ENCODE assay signal across 33 cellular contexts in the genomic region with DNA sequence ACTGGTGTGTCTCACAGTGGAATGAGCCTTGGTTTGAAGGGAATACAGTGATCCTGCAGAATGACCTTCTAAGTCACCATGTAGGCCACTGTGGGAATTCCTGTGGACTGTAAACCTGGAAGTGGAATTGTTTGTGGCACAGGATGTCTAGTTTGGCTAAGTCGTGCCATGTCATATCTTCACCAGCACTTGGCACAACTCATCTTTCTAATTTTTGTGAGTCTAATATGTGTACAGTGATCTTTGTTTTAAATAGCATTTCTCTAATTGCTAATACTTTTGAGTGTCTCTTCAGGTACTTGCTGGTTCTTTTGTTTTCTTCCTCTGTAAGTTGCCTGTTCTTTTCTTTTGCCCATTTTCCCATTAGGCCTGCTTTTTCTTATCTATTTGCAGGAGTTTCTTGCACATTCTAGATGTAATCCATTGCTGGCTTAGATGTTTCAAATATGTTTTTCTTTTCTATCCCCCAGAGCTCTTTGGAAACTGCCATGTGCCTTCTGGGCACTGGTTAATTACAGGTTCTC.
DNase-seq lines count a peak whose midpoint lies in the region; ATAC-seq, FAIRE-seq and TF ChIP-seq lines count a peak whose summit lies in the region.
"Had no signal": no experiment of that assay in that cellular context is flagged by ENCODE, and none has a peak within 500 bp of the region (broad histone marks: within the 10 kb centered on the region; RNA-seq: fewer than 3 reads in every experiment).

No MANE protein-coding gene starts in this region.

- TF ChIP-seq EP300 in K562 (IDR thresholded peaks at IDR 0.05; ENCODE audit: low read length): no peak

- no peak for FAIRE-seq in K562 (lab: Jason Lieb, UNC)
- FAIRE-seq: A204.1, A549, D721Med had no signal

- H3K9ac ChIP-seq in BLaER1 (peak overlapping the region; percentile 64; the same call in 1 of the 2 replicates), K562 (ENCODE audit: insufficient read depth in 1 of 2, low read depth in 2 of 2, low read length in 2 of 2) (no peak overlapping the region)
- peak overlapping the region in 2 of 11 experiments; percentile 56 to 67; a peak in 3 of 22 replicates for H3K9ac ChIP-seq in BLaER1 treated with 17β-estradiol and CSF1 and Interleukin-3, amounts not matched to agents 10 nM and 100 nM

- no peak for TF ChIP-seq RAD21 in K562 (CRISPR knock-in tag; conservative IDR thresholded peaks at IDR 0.05 in 1 of 2, IDR thresholded peaks at IDR 0.05 in 1 of 2)

- 75% methylated on average over 1 of the region's 1 CpG for WGBS in K562 (ENCODE audit: insufficient coverage, low coverage, missing lambda C conversion rate)

- no peak for TF ChIP-seq POLR2A in K562 (conservative IDR thresholded peaks at IDR 0.05)

- H3K4me1 ChIP-seq in BLaER1 (peaks cover 98% of the 10 kb centered on the region), HEK293 (ENCODE audit: control insufficient read depth, insufficient read depth, low read length) (no peaks in the 10 kb centered on the region), K562 (replicated peaks in 1 of 2; ENCODE audit: control insufficient read depth in 2 of 2, insufficient read depth in 2 of 2, low read length in 2 of 2) (no peaks in the 10 kb centered on the region; a peak in 1 of 5 replicates)
- peaks cover 23 to 93% (median 63%) of the 10 kb centered on the region in 10 experiments for H3K4me1 ChIP-seq in BLaER1 treated with 17β-estradiol and CSF1 and Interleukin-3, amounts not matched to agents 10 nM and 100 nM
- H3K4me1 ChIP-seq: A549, BE2C, Caco-2 had no signal

- H3K9me1 ChIP-seq in K562 (ENCODE audit: control insufficient read depth, insufficient read depth, low read length): no peaks in the 10 kb centered on the region

- intact Hi-C loops in K562 (cut with micrococcal nuclease): no loop called here

- H3K4me3 ChIP-seq in BLaER1: peak overlapping the region; percentile 45; the same call in 1 of the 2 replicates
- peak overlapping the region in 3 of 10 experiments; percentile 15 to 17 (median 16); a peak in 6 of 20 replicates for H3K4me3 ChIP-seq in BLaER1 treated with 17β-estradiol and CSF1 and Interleukin-3, amounts not matched to agents 10 nM and 100 nM
- H3K4me3 ChIP-seq in HEK293 (ENCODE audit: low read depth, low read length): no peak overlapping the region
- H3K4me3 ChIP-seq in K562: no peak overlapping the region
- H3K4me3 ChIP-seq: A549 had no signal

- no peak for TF ChIP-seq CTCF in HEK293 (tag by site-specific recombination; IDR thresholded peaks at IDR 0.05)
- no peak for TF ChIP-seq CTCF in K562 (IDR thresholded peaks at IDR 0.05 in 2 of 3, conservative IDR thresholded peaks at IDR 0.05 in 1 of 3; ENCODE audit: insufficient read depth in 2 of 3, low read depth in 1 of 3, low read length in 3 of 3)

- H3K79me2 ChIP-seq in K562 (ENCODE audit: control insufficient read depth, insufficient read depth, low read length): no peaks in the 10 kb centered on the region

- POLR2A ChIA-PET in HEK293 (lab: Yijun Ruan, JAX): no interaction called here
- POLR2A ChIA-PET in K562 (lab: Yijun Ruan, JAX): no interaction called here

- no peaks in the 10 kb centered on the region for H3K27me3 ChIP-seq in BLaER1
- H3K27me3 ChIP-seq in BLaER1 treated with 17β-estradiol and CSF1 and Interleukin-3, amounts not matched to agents 10 nM and 100 nM: no peaks in the 10 kb centered on the region
- H3K27me3 ChIP-seq in K562 (ENCODE audit: control insufficient read depth in 2 of 2, insufficient read depth in 2 of 2, low read length in 2 of 2): no peaks in the 10 kb centered on the region
- H3K27me3 ChIP-seq: BE2C had no signal

- BruUV-seq in K562 (replicated peaks; lab: Mats Ljungman, UMichigan): no TSS peak

- H3K9me3 ChIP-seq in BLaER1 (peaks cover 64% of the 10 kb centered on the region), HEK293 (ENCODE audit: control insufficient read depth, insufficient read depth, low read depth, low read length) (no peaks in the 10 kb centered on the region), K562 (replicated peaks; ENCODE audit: control insufficient read depth, insufficient read depth, low read depth, low read length) (peaks cover 9% of the 10 kb centered on the region)
- peaks cover 55 to 81% (median 74%) of the 10 kb centered on the region in 11 experiments for H3K9me3 ChIP-seq in BLaER1 treated with 17β-estradiol and CSF1 and Interleukin-3, amounts not matched to agents 10 nM and 100 nM (replicated peaks in 1 of 11)
- H3K9me3 ChIP-seq: BE2C had no signal

- H3K4me2 ChIP-seq in BLaER1 (peak overlapping the region; percentile 78), K562 (ENCODE audit: insufficient read depth, low read length) (no peak overlapping the region)
- H3K4me2 ChIP-seq in BLaER1 treated with 17β-estradiol and CSF1 and Interleukin-3, amounts not matched to agents 10 nM and 100 nM: peak overlapping the region in 6 of 11 experiments; percentile 69 to 87 (median 74); a peak in 9 of 22 replicates
- H3K4me2 ChIP-seq: A549 had no signal

- H4K20me1 ChIP-seq in BLaER1 (no peaks in the 10 kb centered on the region), K562 (replicated peaks; ENCODE audit: control insufficient read depth, insufficient read depth, low read length) (no peaks in the 10 kb centered on the region)
- H4K20me1 ChIP-seq in BLaER1 treated with 17β-estradiol and CSF1 and Interleukin-3, amounts not matched to agents 10 nM and 100 nM: no peaks in the 10 kb centered on the region

- CTCF ChIA-PET in HEK293 (lab: Yijun Ruan, JAX): no interaction called here
- CTCF ChIA-PET in K562 (lab: Yijun Ruan, JAX; ENCODE audit: low intra/inter-chr PET ratio): no interaction called here

- H3K27ac ChIP-seq in BLaER1 (peak overlapping the region; percentile 93), HEK293 (ENCODE audit: extremely low read depth, low read depth, low read length) (no peak overlapping the region), K562 (ENCODE audit: extremely low read depth, low read depth, low read length) (no peak overlapping the region)
- peak overlapping the region in 6 of 11 experiments; percentile 23 to 94 (median 81); a peak in 8 of 22 replicates for H3K27ac ChIP-seq in BLaER1 treated with 17β-estradiol and CSF1 and Interleukin-3, amounts not matched to agents 10 nM and 100 nM
- H3K27ac ChIP-seq: 22Rv1, A549, C4-2B had no signal

- no peak overlapping the region for H2AFZ ChIP-seq in K562 (ENCODE audit: low read depth, low read length)

- DNase-seq in K562 (ENCODE audit: extremely low read depth in 1 of 4, low spot score in 3 of 4) (no peak), NOMO-1 treated with DMSO at 0.1 percent for 48 hours (lab: John Stamatoyannopoulos, UW; ENCODE audit: unreplicated experiment) (no peak), GF-D8 (lab: John Stamatoyannopoulos, UW) (no peak)
- DNase-seq in activated effector memory CD4-positive, alpha-beta T cell treated with anti-CD3 and anti-CD28 coated beads, Interleukin-2, amount 50 U/mL, for 16 hours: no peak
- DNase-seq: 8988T; ACHN; AML-193; BE2C; C1 segment of cervical spinal cord; Caco-2; Calu3; CD4-positive, alpha-beta memory T cell; CD4-positive, alpha-beta T cell; CD4-positive, CD25-positive, alpha-beta regulatory T cell; CD8-positive, alpha-beta memory T cell; CD8-positive, alpha-beta T cell; COR-L47; DMS 273 treated with DMSO at 0.1 percent for 48 hours; DMS153; DMS53; DMS79; DMS79 treated with DMSO at 0.1 percent for 48 hours; DND-41; EL had no signal

- ATAC-seq in K562 (no peak), HG02571 (IDR thresholded peaks at IDR 0.05; ENCODE audit: unreplicated experiment) (no peak)
- ATAC-seq: A549; CD8-positive, alpha-beta T cell had no signal

- in situ Hi-C loops in K562 (cut with MboI): no loop called here

- peaks cover 60% of the 10 kb centered on the region for H3K36me3 ChIP-seq in BLaER1
- H3K36me3 ChIP-seq in BLaER1 treated with 17β-estradiol and CSF1 and Interleukin-3, amounts not matched to agents 10 nM and 100 nM: peaks cover 10 to 58% (median 45%) of the 10 kb centered on the region in 11 experiments; a peak in 18 of 22 replicates
- H3K36me3 ChIP-seq in HEK293 (ENCODE audit: control insufficient read depth in 2 of 2, insufficient read depth in 1 of 2, low read length in 2 of 2): peaks cover 0 to 2% of the 10 kb centered on the region in 2 experiments; a peak in 1 of 3 replicates
- H3K36me3 ChIP-seq in K562 (ENCODE audit: control insufficient read depth, insufficient read depth, low read length): peaks cover 4% of the 10 kb centered on the region; the same call in 1 of the 3 replicates
- H3K36me3 ChIP-seq: BE2C had no signal

TF ChIP-seq in HEK293, 187 proteins besides CTCF, POLR2A, EP300 and RAD21 (continues in another document):
- peak; percentile 99 for TF ChIP-seq ZNF184 (tag by site-specific recombination; IDR thresholded peaks at IDR 0.05)

TF ChIP-seq in K562, 482 proteins besides CTCF, POLR2A, EP300 and RAD21 (continues in another document):
- TF ChIP-seq NCOA1 (IDR thresholded peaks at IDR 0.05; ENCODE audit: low read depth) (no peak), FIP1L1 (IDR thresholded peaks at IDR 0.05; ENCODE audit: low read depth, low read length, poor library complexity, severe bottlenecking) (no peak), ZNF551 (CRISPR knock-in tag; IDR thresholded peaks at IDR 0.05) (no peak)
- TF ChIP-seq, protein P1, sequence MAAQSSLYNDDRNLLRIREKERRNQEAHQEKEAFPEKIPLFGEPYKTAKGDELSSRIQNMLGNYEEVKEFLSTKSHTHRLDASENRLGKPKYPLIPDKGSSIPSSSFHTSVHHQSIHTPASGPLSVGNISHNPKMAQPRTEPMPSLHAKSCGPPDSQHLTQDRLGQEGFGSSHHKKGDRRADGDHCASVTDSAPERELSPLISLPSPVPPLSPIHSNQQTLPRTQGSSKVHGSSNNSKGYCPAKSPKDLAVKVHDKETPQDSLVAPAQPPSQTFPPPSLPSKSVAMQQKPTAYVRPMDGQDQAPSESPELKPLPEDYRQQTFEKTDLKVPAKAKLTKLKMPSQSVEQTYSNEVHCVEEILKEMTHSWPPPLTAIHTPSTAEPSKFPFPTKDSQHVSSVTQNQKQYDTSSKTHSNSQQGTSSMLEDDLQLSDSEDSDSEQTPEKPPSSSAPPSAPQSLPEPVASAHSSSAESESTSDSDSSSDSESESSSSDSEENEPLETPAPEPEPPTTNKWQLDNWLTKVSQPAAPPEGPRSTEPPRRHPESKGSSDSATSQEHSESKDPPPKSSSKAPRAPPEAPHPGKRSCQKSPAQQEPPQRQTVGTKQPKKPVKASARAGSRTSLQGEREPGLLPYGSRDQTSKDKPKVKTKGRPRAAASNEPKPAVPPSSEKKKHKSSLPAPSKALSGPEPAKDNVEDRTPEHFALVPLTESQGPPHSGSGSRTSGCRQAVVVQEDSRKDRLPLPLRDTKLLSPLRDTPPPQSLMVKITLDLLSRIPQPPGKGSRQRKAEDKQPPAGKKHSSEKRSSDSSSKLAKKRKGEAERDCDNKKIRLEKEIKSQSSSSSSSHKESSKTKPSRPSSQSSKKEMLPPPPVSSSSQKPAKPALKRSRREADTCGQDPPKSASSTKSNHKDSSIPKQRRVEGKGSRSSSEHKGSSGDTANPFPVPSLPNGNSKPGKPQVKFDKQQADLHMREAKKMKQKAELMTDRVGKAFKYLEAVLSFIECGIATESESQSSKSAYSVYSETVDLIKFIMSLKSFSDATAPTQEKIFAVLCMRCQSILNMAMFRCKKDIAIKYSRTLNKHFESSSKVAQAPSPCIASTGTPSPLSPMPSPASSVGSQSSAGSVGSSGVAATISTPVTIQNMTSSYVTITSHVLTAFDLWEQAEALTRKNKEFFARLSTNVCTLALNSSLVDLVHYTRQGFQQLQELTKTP (IDR thresholded peaks at IDR 0.05; ENCODE audit: low read depth in 1 of 2, partially characterized antibody in 2 of 2): peak in 1 of 2 experiments; percentile 99

Comparison
In these comparisons a context has a peak if more than half of its experiments do, and no peak if none do; other contexts are left out.
1. H3K27ac ChIP-seq: peak in BLaER1 (single experiment) and BLaER1 treated with 17β-estradiol and CSF1 and Interleukin-3, amounts not matched to agents 10 nM and 100 nM (6 of 11); none in HEK293 (single experiment) and K562 (single experiment).